20 cellular contexts compared by ENCODE assay signal in the genomic region with DNA sequence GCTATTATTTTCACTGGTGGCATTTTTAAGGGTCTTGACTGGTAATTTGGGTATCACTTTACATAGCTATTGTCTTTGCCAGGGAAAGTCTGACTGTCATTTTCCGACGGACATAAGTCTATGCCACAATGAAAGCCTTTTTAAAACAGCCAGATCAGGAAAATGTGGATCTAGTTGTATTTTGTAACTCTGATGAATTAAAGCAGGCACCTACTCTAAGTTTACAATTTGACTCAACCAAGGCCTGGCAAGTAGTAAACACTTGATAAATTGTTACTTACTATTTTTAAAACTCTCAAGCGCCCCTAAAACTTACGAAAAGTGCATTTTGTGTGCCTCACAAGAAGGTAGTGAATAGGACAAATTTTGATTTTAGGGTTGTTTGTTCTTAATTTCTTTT.
DNase-seq lines count a peak whose midpoint lies in the region; ATAC-seq and TF ChIP-seq lines count a peak whose summit lies in the region.
"Had no signal": no experiment of that assay in that cellular context is flagged by ENCODE, and none has a peak within 500 bp of the region (broad histone marks: within the 10 kb centered on the region; RNA-seq: fewer than 3 reads in every experiment).

No MANE protein-coding gene starts in this region.

- TF ChIP-seq POLR2A in tibial nerve (IDR thresholded peaks at IDR 0.05), result no peak

- DNase-seq in NOMO-1 treated with DMSO at 0.1 percent for 48 hours (lab: John Stamatoyannopoulos, UW; ENCODE audit: unreplicated experiment) (peak; percentile 10), NOMO-1 treated with dmso at 0.1 percent for 144 hours (lab: John Stamatoyannopoulos, UW; ENCODE audit: unreplicated experiment) (no peak), NCI-H1694 (lab: John Stamatoyannopoulos, UW) (peak; percentile 100), fibroblast of villous mesenchyme (ENCODE audit: low read depth) (peak; percentile 22), tibial nerve (ENCODE audit: low spot score in 2 of 2) (no peak), KBM-7 (no peak)
- DNase-seq: 8988T; activated CD4-positive, CD25-positive, alpha-beta regulatory T cell; colonic mucosa; COR-L47; NCI-H2171 treated with DMSO at 0.1 percent for 48 hours; NCI-H526; stimulated activated naive CD4-positive, alpha-beta T cell; T1000 had no signal

- H3K9me3 ChIP-seq in BLaER1, result no peaks in the 10 kb centered on the region
- H3K9me3 ChIP-seq in tibial nerve, result no peaks in the 10 kb centered on the region
- H3K9me3 ChIP-seq: colonic mucosa, esophagus muscularis mucosa, neutrophil had no signal

- H3K27me3 ChIP-seq in BLaER1, result no peaks in the 10 kb centered on the region
- H3K27me3 ChIP-seq in tibial nerve, result no peaks in the 10 kb centered on the region
- H3K27me3 ChIP-seq: colonic mucosa, esophagus muscularis mucosa, neutrophil had no signal

- WGBS in tibial nerve, 2 donors, result 72 to 74% methylated on average over 4 of the region's 4 CpGs

- no peak for TF ChIP-seq EP300 in tibial nerve (IDR thresholded peaks at IDR 0.05)

- no peaks in the 10 kb centered on the region for H4K20me1 ChIP-seq in BLaER1

- in situ Hi-C loops in KBM-7 (cut with MboI; ENCODE audit: low pct_unique_long_range_greater_than_20kb, low sequenced_read_pairs), result no loop called here

- H3K36me3 ChIP-seq in BLaER1, result peaks cover 10% of the 10 kb centered on the region; the same call in 1 of the 2 replicates
- peaks cover 0 to 28% (median 5%) of the 10 kb centered on the region in 3 donors for H3K36me3 ChIP-seq in tibial nerve
- H3K36me3 ChIP-seq: colonic mucosa had no signal

- H3K4me3 ChIP-seq in BLaER1 (0 out of 2 replicates have a peak overlapping the region, but pooled peaks have one; percentile 58), fibroblast of villous mesenchyme (ENCODE audit: low read depth, low read length) (no peak overlapping the region), tibial nerve (no peak overlapping the region)
- H3K4me3 ChIP-seq: colonic mucosa, esophagus muscularis mucosa, SK-N-MC had no signal

- H3K4me1 ChIP-seq in BLaER1 (peaks cover 33% of the 10 kb centered on the region), tibial nerve (no peaks in the 10 kb centered on the region)
- H3K4me1 ChIP-seq: colonic mucosa had no signal

- no peak for ATAC-seq in GM21576 (IDR thresholded peaks at IDR 0.05; ENCODE audit: unreplicated experiment)

- H3K27ac ChIP-seq in BLaER1 (0 out of 2 replicates have a peak overlapping the region, but pooled peaks have one; percentile 68), tibial nerve (no peak overlapping the region)
- H3K27ac ChIP-seq: colonic mucosa, esophagus muscularis mucosa, neutrophil, RWPE1, SK-N-MC had no signal

- TF ChIP-seq CTCF in fibroblast of villous mesenchyme (IDR thresholded peaks at IDR 0.05; ENCODE audit: insufficient read depth, low read depth, low read length), result no peak
- TF ChIP-seq CTCF in tibial nerve (IDR thresholded peaks at IDR 0.05), result no peak

- peak overlapping the region; percentile 6; the same call in 1 of the 2 replicates for H3K9ac ChIP-seq in BLaER1

- peak overlapping the region; percentile 87 for H3K4me2 ChIP-seq in BLaER1

Comparison
In these comparisons a context has a peak if more than half of its experiments do, and no peak if none do; other contexts are left out.
1. DNase-seq: peak in NOMO-1 treated with DMSO at 0.1 percent for 48 hours (single experiment), NCI-H1694 (single experiment) and fibroblast of villous mesenchyme (single experiment); none in NOMO-1 treated with dmso at 0.1 percent for 144 hours (single experiment), tibial nerve (0 of 2) and KBM-7 (single experiment).